ENCODE assay signal across 13 cellular contexts in genomic region chr7:30869794-30870491, GRCh38. TPM values are rescaled to one million over a fixed set of nuclear protein-coding genes. Genes with fewer than 3 reads are reported as not detected.
DNase-seq lines count a peak whose midpoint lies in the region; ATAC-seq and TF ChIP-seq lines count a peak whose summit lies in the region.
"Had no signal": no experiment of that assay in that cellular context is flagged by ENCODE, and none has a peak within 500 bp of the region (broad histone marks: within the 10 kb centered on the region; RNA-seq: fewer than 3 reads in every experiment).

No MANE protein-coding gene starts in this region.

- 58% methylated on average over 10 of the region's 12 CpGs for WGBS in esophagus muscularis mucosa
- WGBS in sigmoid colon, 2 donors, result 79 to 84% methylated on average over 12 of the region's 12 CpGs

- H3K4me3 Mint-ChIP-seq in glutamatergic neuron (ENCODE audit: unreplicated experiment), result no peak overlapping the region
- H3K4me3 Mint-ChIP-seq: activated CD4-positive, alpha-beta memory T cell treated with anti-CD3 and anti-CD28 coated beads for 36 hours; T-helper 17 cell had no signal

- ATAC-seq in activated CD4-positive, CD25-positive, alpha-beta regulatory T cell treated with anti-CD3 and anti-CD28 coated beads, Interleukin-2, amount 50 U/mL, for 24 hours, result no peak
- ATAC-seq: T-helper 17 cell had no signal

- TF ChIP-seq EP300 in esophagus muscularis mucosa (IDR thresholded peaks at IDR 0.05), result no peak
- no peak for TF ChIP-seq EP300 in sigmoid colon (IDR thresholded peaks at IDR 0.05)

- H3K27me3 Mint-ChIP-seq in glutamatergic neuron (ENCODE audit: unreplicated experiment), result peaks cover 14% of the 10 kb centered on the region
- H3K27me3 Mint-ChIP-seq: activated CD4-positive, alpha-beta memory T cell treated with anti-CD3 and anti-CD28 coated beads for 36 hours; T-helper 17 cell had no signal

- H3K4me3 ChIP-seq in esophagus muscularis mucosa (no peak overlapping the region), sigmoid colon (no peak overlapping the region)

- intact Hi-C loops in esophagus muscularis mucosa (cut with DNase I), result no loop called here
- intact Hi-C loops in sigmoid colon (cut with DNase I), result no loop called here

- H3K36me3 Mint-ChIP-seq in glutamatergic neuron (ENCODE audit: unreplicated experiment), result no peaks in the 10 kb centered on the region
- H3K36me3 Mint-ChIP-seq: activated CD4-positive, alpha-beta memory T cell treated with anti-CD3 and anti-CD28 coated beads for 36 hours had no signal

- H3K36me3 ChIP-seq in esophagus muscularis mucosa (peaks cover 7 to 38% (median 22%) of the 10 kb centered on the region in 4 donors), sigmoid colon (peaks cover 0 to 31% (median 11%) of the 10 kb centered on the region in 4 donors)
- H3K36me3 ChIP-seq: neutrophil had no signal

- peaks cover 5% of the 10 kb centered on the region for H3K4me1 Mint-ChIP-seq in glutamatergic neuron (ENCODE audit: low read depth, unreplicated experiment)
- H3K4me1 Mint-ChIP-seq: T-helper 17 cell had no signal

- H3K27ac ChIP-seq in esophagus muscularis mucosa (replicated peaks in 1 of 4), result peak overlapping the region in 3 of 4 donors; percentile 20 to 39 (median 22)
- H3K27ac ChIP-seq in sigmoid colon, result peak overlapping the region; percentile 23 to 72 (median 64)
- H3K27ac ChIP-seq: neutrophil had no signal

- H3K4me1 ChIP-seq in esophagus muscularis mucosa (peaks cover 43 to 52% (median 50%) of the 10 kb centered on the region in 4 donors), sigmoid colon (peaks cover 0 to 40% (median 31%) of the 10 kb centered on the region in 4 donors)

- DNase-seq in ELR (ENCODE audit: low read depth) (peak; percentile 10), NCI-H2227 (lab: John Stamatoyannopoulos, UW; ENCODE audit: unreplicated experiment) (peak; percentile 51), esophagus muscularis mucosa (ENCODE audit: extremely low spot score) (no peak), sigmoid colon (no peak), glutamatergic neuron (no peak)
- no peak for DNase-seq in effector CD4-positive, alpha-beta T cell
- DNase-seq: activated CD4-positive, alpha-beta memory T cell treated with anti-CD3 and anti-CD28 coated beads for 36 hours; activated gamma-delta T cell; stimulated activated CD4-positive, alpha-beta T cell treated with anti-CD3 and anti-CD28 coated beads, Interleukin-15, amount 100 ng/mL, for 24 hours; T-helper 17 cell had no signal

- H3K9me3 ChIP-seq in esophagus muscularis mucosa (no peaks in the 10 kb centered on the region), sigmoid colon (no peaks in the 10 kb centered on the region)
- H3K9me3 ChIP-seq: neutrophil had no signal

- TF ChIP-seq POLR2A in esophagus muscularis mucosa (IDR thresholded peaks at IDR 0.05; ENCODE audit: low read depth) (no peak), sigmoid colon (IDR thresholded peaks at IDR 0.05) (no peak)

- H3K27ac Mint-ChIP-seq in glutamatergic neuron (ENCODE audit: unreplicated experiment), result no peak overlapping the region
- H3K27ac Mint-ChIP-seq: activated CD4-positive, alpha-beta memory T cell treated with anti-CD3 and anti-CD28 coated beads for 36 hours; T-helper 17 cell had no signal

- H3K27me3 ChIP-seq in esophagus muscularis mucosa, result no peaks in the 10 kb centered on the region
- H3K27me3 ChIP-seq in sigmoid colon, result no peaks in the 10 kb centered on the region
- H3K27me3 ChIP-seq: neutrophil had no signal

- H3K9me3 Mint-ChIP-seq in glutamatergic neuron (ENCODE audit: unreplicated experiment), result peaks cover 2% of the 10 kb centered on the region
- H3K9me3 Mint-ChIP-seq: activated CD4-positive, alpha-beta memory T cell treated with anti-CD3 and anti-CD28 coated beads for 36 hours had no signal

- TF ChIP-seq CTCF in esophagus muscularis mucosa (IDR thresholded peaks at IDR 0.05) (no peak), sigmoid colon (IDR thresholded peaks at IDR 0.05) (peak in 1 of 4 experiments; percentile 14), glutamatergic neuron (IDR thresholded peaks at IDR 0.05; ENCODE audit: partially characterized antibody, unreplicated experiment) (no peak)

RNA-seq across cellular contexts. Expression of gene AQP1, which starts 41.7 kb away (rescaled TPM):
- total RNA-seq in esophagus muscularis mucosa, result 100 to 1,000 TPM; 362 to 578 (median 513) TPM
- 100 to 1,000 TPM in 3 of 4 donors, 10 to 100 TPM in 1; 66.0 to 191 (median 146) TPM for total RNA-seq in sigmoid colon
- 10 to 100 TPM in 1 of 3 donors, 1 to 10 TPM in 2; 3.7 to 41.8 (median 7.8) TPM for polyA plus RNA-seq in sigmoid colon
- total RNA-seq in glutamatergic neuron (ENCODE audit: unreplicated experiment), result not detected
- total RNA-seq: MCF 10A had no signal

Comparison
In these comparisons a context has a peak if more than half of its experiments do, and no peak if none do; other contexts are left out.
1. DNase-seq: peak in ELR (single experiment) and NCI-H2227 (single experiment); none in esophagus muscularis mucosa (single experiment), sigmoid colon (single experiment), effector CD4-positive, alpha-beta T cell (single experiment) and glutamatergic neuron (single experiment).
2. RNA of gene AQP1, which starts 41.7 kb away (total RNA-seq): 362 to 578 TPM in esophagus muscularis mucosa and 66.0 to 191 TPM in sigmoid colon; not detected in glutamatergic neuron (single experiment); every median in the first group is over 10 times any median in the second.